9 cellular contexts compared by ENCODE assay signal in genomic region chr5:139137703-139138102, GRCh38.
DNase-seq lines count a peak whose midpoint lies in the region; ATAC-seq and TF ChIP-seq lines count a peak whose summit lies in the region.
"Had no signal": no experiment of that assay in that cellular context is flagged by ENCODE, and none has a peak within 500 bp of the region (broad histone marks: within the 10 kb centered on the region; RNA-seq: fewer than 3 reads in every experiment).

No MANE protein-coding gene starts in this region.

- no peak for ATAC-seq in activated CD8-positive, alpha-beta T cell treated with anti-CD3 and anti-CD28 coated beads, Interleukin-2, amount 10 ng/mL, durations not matched to agents 7 days and 5 days

- intact Hi-C loops in activated CD4-positive, alpha-beta T cell treated with anti-CD3 and anti-CD28 coated beads, Interleukin-2, amount 10 ng/mL, durations not matched to agents 24 days and 14 days (cut with micrococcal nuclease) = no loop called here
- intact Hi-C loops in transverse colon (cut with DNase I; ENCODE audit: low total_unique reads) (no loop called here), PC-9 (cut with micrococcal nuclease; ENCODE audit: unreplicated experiment) (no loop called here)

- no peaks in the 10 kb centered on the region for H3K9me2 ChIP-seq in PC-9 (ENCODE audit: insufficient read depth)

- 63 to 76% methylated on average over 1 to 4 of the region's 4 CpGs for WGBS in transverse colon (ENCODE audit: low coverage in 1 of 2), 2 donors

- no peaks in the 10 kb centered on the region for H3K79me2 ChIP-seq in OCI-LY3 (ENCODE audit: low read length)
- H3K79me2 ChIP-seq in PC-9 (ENCODE audit: low read depth) = no peaks in the 10 kb centered on the region

- H3K9me3 ChIP-seq in OCI-LY3 (ENCODE audit: insufficient read depth, low read length) (no peaks in the 10 kb centered on the region), transverse colon (no peaks in the 10 kb centered on the region), PC-9 (ENCODE audit: insufficient read depth, low read depth) (no peaks in the 10 kb centered on the region)

- H3K27me3 ChIP-seq in OCI-LY3 (ENCODE audit: low read depth, low read length) (no peaks in the 10 kb centered on the region), transverse colon (no peaks in the 10 kb centered on the region), PC-9 (ENCODE audit: insufficient read depth, low read depth) (no peaks in the 10 kb centered on the region)

- H3K27ac Mint-ChIP-seq in activated CD4-positive, alpha-beta T cell treated with anti-CD3 and anti-CD28 coated beads, Interleukin-2, amount 10 ng/mL, durations not matched to agents 7 days and 5 days = no peak overlapping the region
- no peak overlapping the region for H3K27ac Mint-ChIP-seq in activated CD4-positive, alpha-beta T cell treated with anti-CD3 and anti-CD28 coated beads, Interleukin-2, amount 10 ng/mL, durations not matched to agents 24 days and 14 days
- no peak overlapping the region for H3K27ac Mint-ChIP-seq in activated CD8-positive, alpha-beta T cell treated with anti-CD3 and anti-CD28 coated beads, Interleukin-2, amount 10 ng/mL, durations not matched to agents 7 days and 5 days

- TF ChIP-seq POLR2A in transverse colon (IDR thresholded peaks at IDR 0.05) = no peak

- no peak overlapping the region for H3K4me3 Mint-ChIP-seq in activated CD4-positive, alpha-beta T cell treated with anti-CD3 and anti-CD28 coated beads, Interleukin-2, amount 10 ng/mL, durations not matched to agents 7 days and 5 days
- H3K4me3 Mint-ChIP-seq in activated CD4-positive, alpha-beta T cell treated with anti-CD3 and anti-CD28 coated beads, Interleukin-2, amount 10 ng/mL, durations not matched to agents 24 days and 14 days = no peak overlapping the region
- no peak overlapping the region for H3K4me3 Mint-ChIP-seq in activated CD8-positive, alpha-beta T cell treated with anti-CD3 and anti-CD28 coated beads, Interleukin-2, amount 10 ng/mL, durations not matched to agents 7 days and 5 days

- peak; percentile 8 for DNase-seq in activated CD4-positive, alpha-beta T cell treated with anti-CD3 and anti-CD28 coated beads, Interleukin-2, amount 10 ng/mL, durations not matched to agents 7 days and 5 days
- DNase-seq in activated CD4-positive, alpha-beta T cell treated with anti-CD3 and anti-CD28 coated beads, Interleukin-2, amount 10 ng/mL, durations not matched to agents 24 days and 14 days = no peak
- DNase-seq in fibroblast of pulmonary artery (ENCODE audit: low read depth) (peak; percentile 72), transverse colon (peak; percentile 12), PC-9 (no peak)
- DNase-seq in activated CD8-positive, alpha-beta T cell treated with anti-CD3 and anti-CD28 coated beads, Interleukin-2, amount 10 ng/mL, durations not matched to agents 7 days and 5 days = no peak
- no peak for DNase-seq in activated CD4-positive, alpha-beta T cell treated with anti-CD3 and anti-CD28 coated beads for 4 hours

- no peaks in the 10 kb centered on the region for H3K9me3 Mint-ChIP-seq in activated CD4-positive, alpha-beta T cell treated with anti-CD3 and anti-CD28 coated beads, Interleukin-2, amount 10 ng/mL, durations not matched to agents 7 days and 5 days
- H3K9me3 Mint-ChIP-seq in activated CD4-positive, alpha-beta T cell treated with anti-CD3 and anti-CD28 coated beads, Interleukin-2, amount 10 ng/mL, durations not matched to agents 24 days and 14 days = no peaks in the 10 kb centered on the region
- H3K9me3 Mint-ChIP-seq in activated CD8-positive, alpha-beta T cell treated with anti-CD3 and anti-CD28 coated beads, Interleukin-2, amount 10 ng/mL, durations not matched to agents 7 days and 5 days (ENCODE audit: insufficient read depth) = no peaks in the 10 kb centered on the region

- H3K9ac ChIP-seq in OCI-LY3 (ENCODE audit: low read length) = no peak overlapping the region

- CTCF ChIA-PET in activated CD4-positive, alpha-beta T cell treated with anti-CD3 and anti-CD28 coated beads, Interleukin-2, amount 10 ng/mL, durations not matched to agents 7 days and 5 days (lab: Charles Lee) = no interaction called here
- CTCF ChIA-PET in PC-9 (lab: Charles Lee) = no interaction called here
- CTCF ChIA-PET in activated CD8-positive, alpha-beta T cell treated with anti-CD3 and anti-CD28 coated beads, Interleukin-2, amount 10 ng/mL, durations not matched to agents 7 days and 5 days (lab: Charles Lee) = interaction anchor here (1.2 to 1.4 kb wide), 2 partner anchors 13 to 312 kb away, joined by 3 to 4 read pairs; no protein-coding TSS in a partner anchor

- H2AFZ ChIP-seq in OCI-LY3 (ENCODE audit: low read depth, low read length) (no peak overlapping the region), PC-9 (no peak overlapping the region)

- no peaks in the 10 kb centered on the region for H3K4me1 Mint-ChIP-seq in activated CD4-positive, alpha-beta T cell treated with anti-CD3 and anti-CD28 coated beads, Interleukin-2, amount 10 ng/mL, durations not matched to agents 7 days and 5 days
- H3K4me1 Mint-ChIP-seq in activated CD4-positive, alpha-beta T cell treated with anti-CD3 and anti-CD28 coated beads, Interleukin-2, amount 10 ng/mL, durations not matched to agents 24 days and 14 days = peaks cover 14% of the 10 kb centered on the region
- H3K4me1 Mint-ChIP-seq in activated CD8-positive, alpha-beta T cell treated with anti-CD3 and anti-CD28 coated beads, Interleukin-2, amount 10 ng/mL, durations not matched to agents 7 days and 5 days (ENCODE audit: low read depth) = peaks cover 3% of the 10 kb centered on the region

- TF ChIP-seq CTCF in OCI-LY3 (IDR thresholded peaks at IDR 0.05; ENCODE audit: low read depth, low read length) (peak; percentile 31), fibroblast of pulmonary artery (IDR thresholded peaks at IDR 0.05; ENCODE audit: low read length, missing control alignments) (peak; percentile 46), transverse colon (IDR thresholded peaks at IDR 0.05) (no peak), PC-9 (conservative IDR thresholded peaks at IDR 0.05) (no peak; the same call in 1 of the 2 replicates)

- TF ChIP-seq EP300 in transverse colon (IDR thresholded peaks at IDR 0.05; ENCODE audit: low read depth) = no peak

- H3F3A ChIP-seq in PC-9 (ENCODE audit: insufficient read depth, low read depth) = no peaks in the 10 kb centered on the region; the same call in 1 of the 2 replicates

- H3K36me3 ChIP-seq in OCI-LY3 (replicated peaks; ENCODE audit: low read depth, low read length) (no peaks in the 10 kb centered on the region), transverse colon (no peaks in the 10 kb centered on the region), PC-9 (ENCODE audit: low read depth) (no peaks in the 10 kb centered on the region)

- in situ Hi-C loops in transverse colon (cut with MboI; ENCODE audit: low pct_ligation_motif_present in 1 of 4, low pct_unique_long_range_greater_than_20kb in 1 of 4, low sequenced_read_pairs in 3 of 4) = no loop called here

- H4K20me1 ChIP-seq in OCI-LY3 (ENCODE audit: insufficient read depth, low read length) (no peaks in the 10 kb centered on the region), PC-9 (ENCODE audit: insufficient read depth) (peaks cover 7% of the 10 kb centered on the region; the same call in 1 of the 2 replicates)

- POLR2A ChIA-PET in activated CD4-positive, alpha-beta T cell treated with anti-CD3 and anti-CD28 coated beads, Interleukin-2, amount 10 ng/mL, durations not matched to agents 7 days and 5 days (lab: Charles Lee) = no interaction called here
- POLR2A ChIA-PET in PC-9 (lab: Charles Lee; ENCODE audit: unreplicated experiment) = no interaction called here
- POLR2A ChIA-PET in activated CD8-positive, alpha-beta T cell treated with anti-CD3 and anti-CD28 coated beads, Interleukin-2, amount 10 ng/mL, durations not matched to agents 7 days and 5 days (lab: Charles Lee) = no interaction called here

- H3K27me3 Mint-ChIP-seq in activated CD4-positive, alpha-beta T cell treated with anti-CD3 and anti-CD28 coated beads, Interleukin-2, amount 10 ng/mL, durations not matched to agents 7 days and 5 days = no peaks in the 10 kb centered on the region
- no peaks in the 10 kb centered on the region for H3K27me3 Mint-ChIP-seq in activated CD4-positive, alpha-beta T cell treated with anti-CD3 and anti-CD28 coated beads, Interleukin-2, amount 10 ng/mL, durations not matched to agents 24 days and 14 days
- no peaks in the 10 kb centered on the region for H3K27me3 Mint-ChIP-seq in activated CD8-positive, alpha-beta T cell treated with anti-CD3 and anti-CD28 coated beads, Interleukin-2, amount 10 ng/mL, durations not matched to agents 7 days and 5 days (ENCODE audit: low read depth)

- H3K4me3 ChIP-seq in OCI-LY3 (ENCODE audit: low read length) = no peak overlapping the region
- H3K4me3 ChIP-seq in fibroblast of pulmonary artery (replicated peaks; ENCODE audit: low read depth, low read length) = no peak overlapping the region
- no peak overlapping the region for H3K4me3 ChIP-seq in transverse colon
- no peak overlapping the region for H3K4me3 ChIP-seq in PC-9
- H3K4me3 ChIP-seq: lung had no signal

- H3K27ac ChIP-seq in OCI-LY3 (ENCODE audit: low read length) (no peak overlapping the region), transverse colon (no peak overlapping the region), PC-9 (no peak overlapping the region)

- H3K4me2 ChIP-seq in OCI-LY3 (ENCODE audit: low read length) = no peak overlapping the region
- no peak overlapping the region for H3K4me2 ChIP-seq in PC-9

- BruUV-seq in PC-9 (replicated peaks; lab: Mats Ljungman, UMichigan) = no TSS peak

- peaks cover 16% of the 10 kb centered on the region for H3K4me1 ChIP-seq in OCI-LY3 (ENCODE audit: low read length)
- peaks cover 15 to 55% (median 23%) of the 10 kb centered on the region in 4 donors for H3K4me1 ChIP-seq in transverse colon
- H3K4me1 ChIP-seq in PC-9 (replicated peaks; ENCODE audit: insufficient read depth) = peaks cover 23% of the 10 kb centered on the region

- H3K36me3 Mint-ChIP-seq in activated CD4-positive, alpha-beta T cell treated with anti-CD3 and anti-CD28 coated beads, Interleukin-2, amount 10 ng/mL, durations not matched to agents 7 days and 5 days (ENCODE audit: low read depth) = no peaks in the 10 kb centered on the region
- no peaks in the 10 kb centered on the region for H3K36me3 Mint-ChIP-seq in activated CD4-positive, alpha-beta T cell treated with anti-CD3 and anti-CD28 coated beads, Interleukin-2, amount 10 ng/mL, durations not matched to agents 24 days and 14 days (ENCODE audit: low read depth)
- no peaks in the 10 kb centered on the region for H3K36me3 Mint-ChIP-seq in activated CD8-positive, alpha-beta T cell treated with anti-CD3 and anti-CD28 coated beads, Interleukin-2, amount 10 ng/mL, durations not matched to agents 7 days and 5 days (ENCODE audit: low read depth)

Comparison
In these comparisons a context has a peak if more than half of its experiments do, and no peak if none do; other contexts are left out.
1. DNase-seq: peak in activated CD4-positive, alpha-beta T cell treated with anti-CD3 and anti-CD28 coated beads, Interleukin-2, amount 10 ng/mL, durations not matched to agents 7 days and 5 days (single experiment), fibroblast of pulmonary artery (single experiment) and transverse colon (single experiment); none in activated CD4-positive, alpha-beta T cell treated with anti-CD3 and anti-CD28 coated beads, Interleukin-2, amount 10 ng/mL, durations not matched to agents 24 days and 14 days (single experiment), PC-9 (0 of 2), activated CD8-positive, alpha-beta T cell treated with anti-CD3 and anti-CD28 coated beads, Interleukin-2, amount 10 ng/mL, durations not matched to agents 7 days and 5 days (single experiment) and activated CD4-positive, alpha-beta T cell treated with anti-CD3 and anti-CD28 coated beads for 4 hours (0 of 2).
2. CTCF ChIP-seq: peak in OCI-LY3 (single experiment) and fibroblast of pulmonary artery (single experiment); none in transverse colon (0 of 5) and PC-9 (single experiment).